13 cellular contexts compared by ENCODE assay signal in the genomic region with DNA sequence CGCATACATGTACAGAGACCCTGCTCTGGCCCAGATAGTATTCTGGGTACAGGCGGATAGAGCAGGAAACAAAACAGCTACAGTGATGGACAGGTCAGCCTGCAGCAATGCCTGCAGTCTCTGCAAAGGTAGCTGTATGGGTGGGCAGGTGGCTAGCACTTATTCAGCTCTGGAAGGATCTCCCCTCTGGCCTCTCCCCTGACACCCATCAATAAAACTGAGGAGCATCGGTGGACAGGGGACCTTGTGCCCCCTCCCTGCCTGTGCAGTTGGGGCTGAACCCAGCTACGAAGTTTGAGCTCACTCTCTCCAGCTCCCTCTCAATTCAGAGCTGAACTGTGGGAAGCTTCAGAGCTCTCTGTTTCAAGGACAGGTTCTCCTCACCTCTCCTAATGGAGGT. TPM values are rescaled to one million over a fixed set of nuclear protein-coding genes. Genes with fewer than 3 reads are reported as not detected.
DNase-seq lines count a peak whose midpoint lies in the region; ATAC-seq and TF ChIP-seq lines count a peak whose summit lies in the region.
"Had no signal": no experiment of that assay in that cellular context is flagged by ENCODE, and none has a peak within 500 bp of the region (broad histone marks: within the 10 kb centered on the region; RNA-seq: fewer than 3 reads in every experiment).

No MANE protein-coding gene starts in this region.

- no peaks in the 10 kb centered on the region for H3K79me2 ChIP-seq in trophoblast cell (ENCODE audit: control insufficient read depth, insufficient read depth, low read length, poor library complexity)
- H3K79me2 ChIP-seq: parathyroid adenoma had no signal

- peak overlapping the region; percentile 5; the same call in 1 of the 2 replicates for H3K4me3 ChIP-seq in Jurkat, Clone E6-1 (ENCODE audit: low read length)
- no peak overlapping the region for H3K4me3 ChIP-seq in trophoblast cell (ENCODE audit: low read depth, low read length)
- H3K4me3 ChIP-seq: GM23248 had no signal

- H3K27me3 Mint-ChIP-seq in CD4-positive, alpha-beta T cell: no peaks in the 10 kb centered on the region
- no peaks in the 10 kb centered on the region for H3K27me3 Mint-ChIP-seq in activated naive CD8-positive, alpha-beta T cell treated with anti-CD3 and anti-CD28 coated beads, Interleukin-2, amount 10 ng/mL, durations not matched to agents 7 days and 5 days
- no peaks in the 10 kb centered on the region for H3K27me3 Mint-ChIP-seq in natural killer cell (ENCODE audit: low read depth in 2 of 2)
- peaks cover 5% of the 10 kb centered on the region for H3K27me3 Mint-ChIP-seq in endothelial cell (ENCODE audit: unreplicated experiment)

- H3K36me3 ChIP-seq in trophoblast cell (ENCODE audit: control insufficient read depth in 1 of 2, insufficient read depth in 2 of 2, low read length in 2 of 2): no peaks in the 10 kb centered on the region

- H3K9ac ChIP-seq in trophoblast cell (ENCODE audit: low read length): no peak overlapping the region
- H3K9ac ChIP-seq: GM23248, parathyroid adenoma had no signal

- CTCF ChIA-PET in CD4-positive, alpha-beta T cell (lab: Charles Lee): interaction anchor here (1.1 to 1.2 kb wide), 2 partner anchors 66 to 604 kb away, joined by 3 read pairs; no protein-coding TSS in a partner anchor

- H3K27me3 ChIP-seq in CD4-positive, alpha-beta T cell (ENCODE audit: control insufficient read depth, insufficient read depth, low read length): no peaks in the 10 kb centered on the region
- H3K27me3 ChIP-seq in trophoblast cell (ENCODE audit: insufficient read depth, low read length): no peaks in the 10 kb centered on the region

- peak overlapping the region; percentile 11 for H3K27ac ChIP-seq in CD4-positive, alpha-beta T cell (ENCODE audit: low read depth, low read length)
- no peak overlapping the region for H3K27ac ChIP-seq in trophoblast cell (ENCODE audit: low read depth, low read length)
- H3K27ac ChIP-seq: GM23248, parathyroid adenoma had no signal

- no peak overlapping the region for H2AK5ac ChIP-seq in trophoblast cell (ENCODE audit: low read length)

- no peak overlapping the region for H4K8ac ChIP-seq in trophoblast cell (ENCODE audit: low read depth, low read length)

- TF ChIP-seq CTCF in CD4-positive, alpha-beta T cell (IDR thresholded peaks at IDR 0.05): no peak
- TF ChIP-seq CTCF in natural killer cell (IDR thresholded peaks at IDR 0.05): no peak
- TF ChIP-seq CTCF in endothelial cell (IDR thresholded peaks at IDR 0.05; ENCODE audit: unreplicated experiment): no peak

- peaks cover 15% of the 10 kb centered on the region for H3K79me1 ChIP-seq in trophoblast cell (ENCODE audit: low read length)

- no peak overlapping the region for H2BK120ac ChIP-seq in trophoblast cell (ENCODE audit: insufficient read depth, low read length, poor library complexity)

- no peak overlapping the region for H3K18ac ChIP-seq in trophoblast cell (ENCODE audit: low read length)

- WGBS in trophoblast cell (ENCODE audit: extremely low coverage, insufficient coverage, insufficient read length): no CpG with 5 or more reads among the region's 4 CpGs

- no peak overlapping the region for H4K91ac ChIP-seq in trophoblast cell (ENCODE audit: low read depth, low read length)

- no peak overlapping the region for H2BK5ac ChIP-seq in trophoblast cell (ENCODE audit: low read depth, low read length, poor library complexity)

- H3K4me2 ChIP-seq in trophoblast cell (ENCODE audit: low read length): no peak overlapping the region

- H2BK12ac ChIP-seq in trophoblast cell (ENCODE audit: low read length): no peak overlapping the region

- no peak overlapping the region for H2AFZ ChIP-seq in trophoblast cell (ENCODE audit: insufficient read depth, low read length, poor library complexity)
- H2AFZ ChIP-seq: GM23248, parathyroid adenoma had no signal

- peak overlapping the region; percentile 81 for H3K27ac Mint-ChIP-seq in CD4-positive, alpha-beta T cell
- peak overlapping the region; percentile 96 for H3K27ac Mint-ChIP-seq in activated naive CD8-positive, alpha-beta T cell treated with anti-CD3 and anti-CD28 coated beads, Interleukin-2, amount 10 ng/mL, durations not matched to agents 7 days and 5 days
- H3K27ac Mint-ChIP-seq in natural killer cell: peak overlapping the region; percentile 90 to 91
- no peak overlapping the region for H3K27ac Mint-ChIP-seq in endothelial cell (ENCODE audit: unreplicated experiment)

- peaks cover 5 to 10% of the 10 kb centered on the region in 2 experiments for H3K4me1 ChIP-seq in trophoblast cell (ENCODE audit: control insufficient read depth in 1 of 2, insufficient read depth in 2 of 2, low read length in 2 of 2)
- H3K4me1 ChIP-seq: parathyroid adenoma had no signal

- H3K14ac ChIP-seq in trophoblast cell (ENCODE audit: low read length): no peak overlapping the region

- no peaks in the 10 kb centered on the region for H3K9me3 ChIP-seq in CD4-positive, alpha-beta T cell (ENCODE audit: control insufficient read depth, low read length)
- peaks cover 1% of the 10 kb centered on the region for H3K9me3 ChIP-seq in trophoblast cell (ENCODE audit: insufficient read depth, low read depth, low read length)

- no peak for ATAC-seq in CD4-positive, alpha-beta T cell (ENCODE audit: poor library complexity)
- no peak for ATAC-seq in activated naive CD8-positive, alpha-beta T cell treated with anti-CD3 and anti-CD28 coated beads, Interleukin-2, amount 10 ng/mL, durations not matched to agents 7 days and 5 days (ENCODE audit: low read depth)
- ATAC-seq in natural killer cell: no peak
- ATAC-seq: activated CD4-positive, CD25-positive, alpha-beta regulatory T cell treated with anti-CD3 and anti-CD28 coated beads, Interleukin-2, amount 50 U/mL, for 24 hours had no signal

- H3K36me3 Mint-ChIP-seq in CD4-positive, alpha-beta T cell (ENCODE audit: low read depth): peaks cover 6% of the 10 kb centered on the region
- peaks cover 4% of the 10 kb centered on the region for H3K36me3 Mint-ChIP-seq in activated naive CD8-positive, alpha-beta T cell treated with anti-CD3 and anti-CD28 coated beads, Interleukin-2, amount 10 ng/mL, durations not matched to agents 7 days and 5 days
- H3K36me3 Mint-ChIP-seq in natural killer cell: no peaks in the 10 kb centered on the region
- H3K36me3 Mint-ChIP-seq in endothelial cell (ENCODE audit: low read depth, unreplicated experiment): no peaks in the 10 kb centered on the region

- no peak overlapping the region for H4K12ac ChIP-seq in trophoblast cell (ENCODE audit: low read depth, low read length)

- peaks cover 78% of the 10 kb centered on the region for H3K4me1 Mint-ChIP-seq in CD4-positive, alpha-beta T cell (ENCODE audit: low read depth)
- H3K4me1 Mint-ChIP-seq in activated naive CD8-positive, alpha-beta T cell treated with anti-CD3 and anti-CD28 coated beads, Interleukin-2, amount 10 ng/mL, durations not matched to agents 7 days and 5 days: peaks cover 49% of the 10 kb centered on the region
- H3K4me1 Mint-ChIP-seq in natural killer cell (peaks cover 66% of the 10 kb centered on the region in 2 donors), endothelial cell (ENCODE audit: unreplicated experiment) (peaks cover 35% of the 10 kb centered on the region)

- H3K9me3 Mint-ChIP-seq in CD4-positive, alpha-beta T cell: no peaks in the 10 kb centered on the region
- H3K9me3 Mint-ChIP-seq in activated naive CD8-positive, alpha-beta T cell treated with anti-CD3 and anti-CD28 coated beads, Interleukin-2, amount 10 ng/mL, durations not matched to agents 7 days and 5 days: no peaks in the 10 kb centered on the region
- H3K9me3 Mint-ChIP-seq in natural killer cell (no peaks in the 10 kb centered on the region), endothelial cell (ENCODE audit: unreplicated experiment) (no peaks in the 10 kb centered on the region)

- H3K23ac ChIP-seq in trophoblast cell (ENCODE audit: low read length): no peak overlapping the region

- intact Hi-C loops in CD4-positive, alpha-beta T cell (cut with DNase I, micrococcal nuclease): loop anchor here (5.0 kb wide), 2 partner anchors 55 to 65 kb away; no protein-coding TSS in a partner anchor
- intact Hi-C loops in natural killer cell (cut with micrococcal nuclease): no loop called here

- H3K4me3 Mint-ChIP-seq in CD4-positive, alpha-beta T cell: peak overlapping the region; percentile 96
- peak overlapping the region; percentile 92 for H3K4me3 Mint-ChIP-seq in activated naive CD8-positive, alpha-beta T cell treated with anti-CD3 and anti-CD28 coated beads, Interleukin-2, amount 10 ng/mL, durations not matched to agents 7 days and 5 days
- H3K4me3 Mint-ChIP-seq in natural killer cell: peak overlapping the region; percentile 81
- H3K4me3 Mint-ChIP-seq in endothelial cell (ENCODE audit: unreplicated experiment): no peak overlapping the region

- H3K4ac ChIP-seq in trophoblast cell (ENCODE audit: low read depth, low read length): no peak overlapping the region

- DNase-seq in CD4-positive, alpha-beta T cell: no peak
- DNase-seq in Jurkat, Clone E6-1 (ENCODE audit: low read depth, low spot score): no peak
- DNase-seq in activated naive CD8-positive, alpha-beta T cell treated with anti-CD3 and anti-CD28 coated beads, Interleukin-2, amount 10 ng/mL, durations not matched to agents 7 days and 5 days: peak; percentile 29
- DNase-seq in natural killer cell: no peak
- no peak for DNase-seq in endothelial cell (ENCODE audit: low spot score)
- no peak for DNase-seq in activated CD4-positive, CD25-positive, alpha-beta regulatory T cell treated with anti-CD3 and anti-CD28 coated beads, Interleukin-2, amount 50 U/mL, for 72 hours
- DNase-seq in COLO668 (lab: John Stamatoyannopoulos, UW; ENCODE audit: unreplicated experiment): no peak
- no peak for DNase-seq in trophoblast cell
- DNase-seq: GM23248, left ventricle myocardium superior, NCI-H69 had no signal

- POLR2A ChIA-PET in CD4-positive, alpha-beta T cell (lab: Charles Lee): interaction anchor here (3.8 kb wide), 1 partner anchor 120 kb away, joined by 24 read pairs; the partner anchor contains the start of gene USPL1
- POLR2A ChIA-PET in activated naive CD8-positive, alpha-beta T cell treated with anti-CD3 and anti-CD28 coated beads, Interleukin-2, amount 10 ng/mL, durations not matched to agents 7 days and 5 days (lab: Charles Lee): interaction anchor here (0.8 to 1.2 kb wide), 5 partner anchors 14 to 271 kb away, joined by 3 to 4 read pairs (median 3); partner anchors contain the start of genes HMGB1 and USPL1

RNA-seq across cellular contexts. Expression of gene ALOX5AP, which starts 1.6 kb away (rescaled TPM):
- 10 to 100 TPM; 16.5 to 19.0 TPM for total RNA-seq in CD4-positive, alpha-beta T cell
- 149 TPM for polyA plus RNA-seq in Jurkat, Clone E6-1 (2012; ENCODE audit: insufficient read depth, insufficient read length)
- total RNA-seq in activated naive CD8-positive, alpha-beta T cell treated with anti-CD3 and anti-CD28 coated beads, Interleukin-2, amount 10 ng/mL, durations not matched to agents 7 days and 5 days: 10 to 100 TPM; 61.3 to 63.3 TPM
- total RNA-seq in natural killer cell (100 to 1,000 TPM in 2 of 3 donors, 10 to 100 TPM in 1; 83.9 to 150 (median 114) TPM), endothelial cell (ENCODE audit: unreplicated experiment) (1.9 TPM)
- 3.3 and 3.5 TPM in 2 replicates for polyA plus RNA-seq in trophoblast cell (2013)
- total RNA-seq: GM23248 had no signal
